Comparison of ENCODE assay signal across 1 cellular context in the genomic region with DNA sequence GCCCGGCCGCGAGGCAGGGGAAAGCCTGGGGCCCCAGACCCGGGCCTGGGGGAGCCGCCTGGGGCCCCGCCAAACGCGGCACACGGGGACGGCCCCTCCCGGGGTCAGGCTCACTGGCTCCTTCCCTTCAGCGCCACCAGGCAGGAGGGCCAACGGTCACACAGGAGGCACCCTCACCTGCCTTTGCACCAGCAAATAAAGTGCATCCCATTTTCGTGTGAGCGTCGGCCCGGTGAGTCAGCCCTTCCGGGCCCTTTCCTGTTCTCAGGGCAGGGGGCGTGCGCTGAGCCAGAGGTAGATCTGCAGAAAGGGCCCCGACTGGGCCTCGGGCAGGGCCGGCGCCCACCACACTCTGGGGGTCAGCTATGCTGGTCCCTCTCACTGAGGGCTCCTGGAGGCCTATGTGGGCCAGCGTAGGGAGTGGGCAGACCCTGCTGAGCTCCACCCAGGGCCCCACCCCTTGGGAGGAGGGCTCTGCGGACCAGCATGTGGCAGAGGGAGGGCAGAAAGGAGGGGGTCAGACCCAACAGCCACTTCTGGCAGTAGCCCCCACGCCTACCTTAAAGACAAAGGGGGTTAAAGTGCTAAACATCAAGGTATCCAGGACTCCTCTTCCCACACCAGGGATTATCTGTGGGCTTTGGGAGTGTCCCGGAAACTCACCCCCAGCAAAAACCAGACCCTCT.
A peak's percentile ranks its signal among the peaks of the same experiment; 100 is the strongest.
TF ChIP-seq lines count a peak whose summit lies in the region.

No MANE protein-coding gene starts in this region.

TF ChIP-seq in H1, 55 proteins besides CTCF, POLR2A, EP300 and RAD21:
- TF ChIP-seq HDAC2 (IDR thresholded peaks at IDR 0.05; ENCODE audit: borderline replicate concordance in 1 of 2, low read depth in 2 of 2, low read length in 2 of 2) (peak in 1 of 2 experiments; percentile 88; a peak in 2 of 4 replicates), SAP30 (IDR thresholded peaks at IDR 0.05; ENCODE audit: insufficient read depth, insufficient replicate concordance, low read length) (peak; percentile 39), JUND (IDR thresholded peaks at IDR 0.05; ENCODE audit: low read length) (peak; percentile 46; the same call in 1 of the 2 replicates), TAF1 (IDR thresholded peaks at IDR 0.05; ENCODE audit: low read depth, low read length) (peak; percentile 29; the same call in 1 of the 2 replicates), SP1 (IDR thresholded peaks at IDR 0.05; ENCODE audit: low read depth, low read length) (peak; percentile 62; the same call in 1 of the 2 replicates), CHD2 (IDR thresholded peaks at IDR 0.05; ENCODE audit: low read length) (no peak), ZNF274 (IDR thresholded peaks at IDR 0.05; ENCODE audit: borderline replicate concordance, extremely low read depth, low read length) (no peak), POLR2AphosphoS5 (IDR thresholded peaks at IDR 0.05; ENCODE audit: low read depth, low read length) (peak; percentile 67), TBP (IDR thresholded peaks at IDR 0.05; ENCODE audit: low read depth, low read length) (no peak; the same call in 1 of the 2 replicates)
- TF ChIP-seq, protein P1, sequence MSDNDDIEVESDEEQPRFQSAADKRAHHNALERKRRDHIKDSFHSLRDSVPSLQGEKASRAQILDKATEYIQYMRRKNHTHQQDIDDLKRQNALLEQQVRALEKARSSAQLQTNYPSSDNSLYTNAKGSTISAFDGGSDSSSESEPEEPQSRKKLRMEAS (IDR thresholded peaks at IDR 0.05): peak; percentile 40; the same call in 1 of the 2 replicates
TF ChIP-seq in H1: peak in this region for 7.
